ENCODE assay signal across 1 cellular context in the genomic region with DNA sequence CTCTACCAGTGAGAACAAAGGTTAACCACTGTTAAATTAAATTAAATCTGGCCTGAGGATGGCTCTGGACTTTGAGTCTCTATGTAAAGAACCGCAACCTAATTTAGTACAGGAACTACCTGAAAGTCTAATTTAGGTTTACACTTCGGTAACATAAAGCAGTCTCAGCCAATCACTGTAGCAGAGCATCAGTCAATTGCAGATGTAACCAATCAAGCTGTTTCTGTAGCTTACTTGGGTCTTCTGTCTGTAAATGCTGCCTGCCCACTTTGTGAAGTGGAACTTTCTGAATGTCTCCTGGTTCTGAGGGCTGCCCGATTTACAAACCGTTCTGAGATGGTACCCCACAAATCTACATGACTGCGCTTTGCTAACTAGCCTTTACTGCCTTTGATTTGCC.
TF ChIP-seq lines count a peak whose summit lies in the region.

No MANE protein-coding gene starts in this region.

TF ChIP-seq in GM12878, 131 proteins besides CTCF, POLR2A, EP300 and RAD21:
- no peak for TF ChIP-seq ZZZ3 (IDR thresholded peaks at IDR 0.05; ENCODE audit: control insufficient read depth, insufficient read length, low read depth)
- TF ChIP-seq, protein P1, sequence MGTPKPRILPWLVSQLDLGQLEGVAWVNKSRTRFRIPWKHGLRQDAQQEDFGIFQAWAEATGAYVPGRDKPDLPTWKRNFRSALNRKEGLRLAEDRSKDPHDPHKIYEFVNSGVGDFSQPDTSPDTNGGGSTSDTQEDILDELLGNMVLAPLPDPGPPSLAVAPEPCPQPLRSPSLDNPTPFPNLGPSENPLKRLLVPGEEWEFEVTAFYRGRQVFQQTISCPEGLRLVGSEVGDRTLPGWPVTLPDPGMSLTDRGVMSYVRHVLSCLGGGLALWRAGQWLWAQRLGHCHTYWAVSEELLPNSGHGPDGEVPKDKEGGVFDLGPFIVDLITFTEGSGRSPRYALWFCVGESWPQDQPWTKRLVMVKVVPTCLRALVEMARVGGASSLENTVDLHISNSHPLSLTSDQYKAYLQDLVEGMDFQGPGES (IDR thresholded peaks at IDR 0.05), result no peak
- TF ChIP-seq ETV6 (conservative IDR thresholded peaks at IDR 0.05 in 1 of 2, IDR thresholded peaks at IDR 0.05 in 1 of 2; ENCODE audit: borderline replicate concordance in 1 of 2, low read depth in 1 of 2), result no peak
- no peak for TF ChIP-seq MEF2A (IDR thresholded peaks at IDR 0.05; ENCODE audit: insufficient read depth, low read depth, low read length)
- TF ChIP-seq CREM (IDR thresholded peaks at IDR 0.05; ENCODE audit: low read depth), result no peak
- no peak for TF ChIP-seq GABPA (IDR thresholded peaks at IDR 0.05; ENCODE audit: low read depth)
- peak; percentile 37; the same call in 1 of the 2 replicates for TF ChIP-seq RUNX3 (IDR thresholded peaks at IDR 0.05; ENCODE audit: low read length)
- no peak for TF ChIP-seq IKZF2 (IDR thresholded peaks at IDR 0.05)
- TF ChIP-seq JUND (IDR thresholded peaks at IDR 0.05; ENCODE audit: low read depth, low read length), result no peak
- no peak for TF ChIP-seq STAT3 (IDR thresholded peaks at IDR 0.05; ENCODE audit: low read depth, low read length)
- TF ChIP-seq FOXK2 (IDR thresholded peaks at IDR 0.05), result no peak
- TF ChIP-seq LARP7 (IDR thresholded peaks at IDR 0.05), result no peak
- TF ChIP-seq MEF2B (IDR thresholded peaks at IDR 0.05; ENCODE audit: partially characterized antibody, poor library complexity, severe bottlenecking), result peak; percentile 57
- no peak for TF ChIP-seq NFYA (IDR thresholded peaks at IDR 0.05; ENCODE audit: borderline replicate concordance, low read depth, low read length)
- TF ChIP-seq, protein P2, sequence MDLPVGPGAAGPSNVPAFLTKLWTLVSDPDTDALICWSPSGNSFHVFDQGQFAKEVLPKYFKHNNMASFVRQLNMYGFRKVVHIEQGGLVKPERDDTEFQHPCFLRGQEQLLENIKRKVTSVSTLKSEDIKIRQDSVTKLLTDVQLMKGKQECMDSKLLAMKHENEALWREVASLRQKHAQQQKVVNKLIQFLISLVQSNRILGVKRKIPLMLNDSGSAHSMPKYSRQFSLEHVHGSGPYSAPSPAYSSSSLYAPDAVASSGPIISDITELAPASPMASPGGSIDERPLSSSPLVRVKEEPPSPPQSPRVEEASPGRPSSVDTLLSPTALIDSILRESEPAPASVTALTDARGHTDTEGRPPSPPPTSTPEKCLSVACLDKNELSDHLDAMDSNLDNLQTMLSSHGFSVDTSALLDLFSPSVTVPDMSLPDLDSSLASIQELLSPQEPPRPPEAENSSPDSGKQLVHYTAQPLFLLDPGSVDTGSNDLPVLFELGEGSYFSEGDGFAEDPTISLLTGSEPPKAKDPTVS (IDR thresholded peaks at IDR 0.05; ENCODE audit: low read depth, low read length), result no peak
- no peak for TF ChIP-seq PML (IDR thresholded peaks at IDR 0.05; ENCODE audit: low read length)
- no peak for TF ChIP-seq ZNF207 (IDR thresholded peaks at IDR 0.05; ENCODE audit: borderline replicate concordance)
- TF ChIP-seq PKNOX1 (IDR thresholded peaks at IDR 0.05), result peak; percentile 66
- no peak for TF ChIP-seq TCF3 (IDR thresholded peaks at IDR 0.05; ENCODE audit: borderline replicate concordance, insufficient read depth, low read depth, low read length)
- TF ChIP-seq ZBTB33 (IDR thresholded peaks at IDR 0.05), result no peak
- TF ChIP-seq RELB (IDR thresholded peaks at IDR 0.05; ENCODE audit: low read depth), result no peak
- TF ChIP-seq CHD4 (IDR thresholded peaks at IDR 0.05), result no peak
